Comparison of ENCODE assay signal across 1 cellular context in genomic region chr12:113397497-113398197, GRCh38.
TF ChIP-seq lines count a peak whose summit lies in the region.

No MANE protein-coding gene starts in this region.

TF ChIP-seq in GM23338, 12 proteins besides CTCF, POLR2A, EP300 and RAD21 (continued from another document):
- TF ChIP-seq ETS1 (IDR thresholded peaks at IDR 0.05): no peak
- TF ChIP-seq STAT1 (IDR thresholded peaks at IDR 0.05; ENCODE audit: unreplicated experiment): no peak
- no peak for TF ChIP-seq ZNF462 (CRISPR knock-in tag; IDR thresholded peaks at IDR 0.05)
- no peak for TF ChIP-seq EZH2phosphoT487 (IDR thresholded peaks at IDR 0.05; ENCODE audit: unreplicated experiment)
